ENCODE assay signal across 9 cellular contexts in genomic region chr6:13140972-13141371, GRCh38.
"Had no signal": no experiment of that assay in that cellular context is flagged by ENCODE, and none has a peak within 500 bp of the region (broad histone marks: within the 10 kb centered on the region; RNA-seq: fewer than 3 reads in every experiment).

No MANE protein-coding gene starts in this region.

- H3K4me3 ChIP-seq: GM23338, K562 had no signal

- H3K4me3 Mint-ChIP-seq: GM23338, H9, HFFc6 had no signal

- ATAC-seq: GM23338, K562 had no signal

- DNase-seq: H9, HCEC 1CT, HFFc6, IMR-90, KG1 had no signal

- H2AFZ ChIP-seq: GM23338 had no signal

- H3K9me3 Mint-ChIP-seq: GM23338, H9, HFFc6 had no signal

- H3K4me2 ChIP-seq: GM23338 had no signal

- FAIRE-seq: H1, HTR-8/SVneo, K562 had no signal

- H3K27ac Mint-ChIP-seq: GM23338, H9, HFFc6 had no signal
